In genomic region chr2:230823264-230823964, GRCh38 we compare ENCODE assay signal across 29 cellular contexts. TPM values are rescaled to one million over a fixed set of nuclear protein-coding genes. Genes with fewer than 3 reads are reported as not detected.
DNase-seq lines count a peak whose midpoint lies in the region; ATAC-seq, FAIRE-seq and TF ChIP-seq lines count a peak whose summit lies in the region.
"Had no signal": no experiment of that assay in that cellular context is flagged by ENCODE, and none has a peak within 500 bp of the region (broad histone marks: within the 10 kb centered on the region; RNA-seq: fewer than 3 reads in every experiment).

No MANE protein-coding gene starts in this region.

- intact Hi-C loops in MCF 10A (cut with micrococcal nuclease), result no loop called here
- intact Hi-C loops in breast epithelium (cut with DNase I; ENCODE audit: low total_unique reads), result no loop called here
- intact Hi-C loops in HepG2 (cut with micrococcal nuclease; ENCODE audit: unreplicated experiment), result no loop called here

- H3K27me3 Mint-ChIP-seq in MCF 10A (ENCODE audit: insufficient read depth, unreplicated experiment) (no peaks in the 10 kb centered on the region), mesothelial cell of epicardium (ENCODE audit: low read depth) (peaks cover 8% of the 10 kb centered on the region)
- peaks cover 38% of the 10 kb centered on the region for H3K27me3 Mint-ChIP-seq in stimulated activated naive CD8-positive, alpha-beta T cell treated with anti-CD3 and anti-CD28 coated beads, Interleukin-15, amount 100 ng/mL, for 72 hours

- no peak for FAIRE-seq in HepG2 (lab: Jason Lieb, UNC)
- FAIRE-seq: D721Med, GM18507, H54 had no signal

- no peaks in the 10 kb centered on the region for H4K20me1 ChIP-seq in HepG2 (ENCODE audit: insufficient read depth, low read length)

- H3K27ac ChIP-seq in breast epithelium, result no peak overlapping the region
- no peak overlapping the region for H3K27ac ChIP-seq in HepG2 (ENCODE audit: extremely low read length, insufficient read depth, low read length)
- H3K27ac ChIP-seq: 22Rv1, epithelial cell of prostate, testis had no signal

- no peak for TF ChIP-seq RAD21 in HepG2 (CRISPR knock-in tag; IDR thresholded peaks at IDR 0.05)

- WGBS in HepG2 (ENCODE audit: low lambda C conversion rate), result 56% methylated on average over 10 of the region's 10 CpGs

- CTCF ChIA-PET in MCF 10A (lab: Yijun Ruan, JAX), result interaction anchor here (0.6 to 5.0 kb wide), 24 partner anchors 11 to 664 kb away, joined by 3 to 76 read pairs (median 4); no protein-coding TSS in a partner anchor
- CTCF ChIA-PET in HepG2 (lab: Yijun Ruan, JAX; ENCODE audit: low intra/inter-chr PET ratio, low total read pairs), result interaction anchor here (1.7 to 3.0 kb wide), 2 partner anchors 26 to 164 kb away, joined by 15 to 25 read pairs; no protein-coding TSS in a partner anchor

- peaks cover 7% of the 10 kb centered on the region for H3K9me3 Mint-ChIP-seq in MCF 10A (ENCODE audit: unreplicated experiment)
- H3K9me3 Mint-ChIP-seq in stimulated activated naive CD8-positive, alpha-beta T cell treated with anti-CD3 and anti-CD28 coated beads, Interleukin-15, amount 100 ng/mL, for 72 hours, result no peaks in the 10 kb centered on the region
- no peaks in the 10 kb centered on the region for H3K9me3 Mint-ChIP-seq in mesothelial cell of epicardium
- H3K9me3 Mint-ChIP-seq: activated B cell treated with CpG ODN at 0.5 μM for 24 hours; activated naive CD4-positive, alpha-beta T cell treated with anti-CD3 and anti-CD28 coated beads, Interleukin-2, amount 50 U/mL, for 72 hours; nephron had no signal

- H3K4me1 ChIP-seq in breast epithelium (no peaks in the 10 kb centered on the region), HepG2 (ENCODE audit: insufficient read depth, low read length) (no peaks in the 10 kb centered on the region)
- H3K4me1 ChIP-seq: testis had no signal

- TF ChIP-seq CTCF in MCF 10A (IDR thresholded peaks at IDR 0.05; ENCODE audit: unreplicated experiment), result no peak
- no peak for TF ChIP-seq CTCF in breast epithelium (IDR thresholded peaks at IDR 0.05)
- no peak for TF ChIP-seq CTCF in HepG2 (CRISPR knock-in tag; IDR thresholded peaks at IDR 0.05)
- no peak for TF ChIP-seq CTCF in mesothelial cell of epicardium (IDR thresholded peaks at IDR 0.05; ENCODE audit: unreplicated experiment)

- H3K4me1 Mint-ChIP-seq in MCF 10A (ENCODE audit: insufficient read depth, unreplicated experiment) (peaks cover 5% of the 10 kb centered on the region), mesothelial cell of epicardium (peaks cover 2% of the 10 kb centered on the region)
- H3K4me1 Mint-ChIP-seq in stimulated activated naive CD8-positive, alpha-beta T cell treated with anti-CD3 and anti-CD28 coated beads, Interleukin-15, amount 100 ng/mL, for 72 hours, result peaks cover 26% of the 10 kb centered on the region

- H3K4me3 Mint-ChIP-seq in MCF 10A (ENCODE audit: unreplicated experiment) (no peak overlapping the region), mesothelial cell of epicardium (no peak overlapping the region)
- H3K4me3 Mint-ChIP-seq in stimulated activated naive CD8-positive, alpha-beta T cell treated with anti-CD3 and anti-CD28 coated beads, Interleukin-15, amount 100 ng/mL, for 72 hours, result no peak overlapping the region
- H3K4me3 Mint-ChIP-seq: nephron had no signal

- TF ChIP-seq EP300 in HepG2 (IDR thresholded peaks at IDR 0.05; ENCODE audit: low read depth in 2 of 2, low read length in 2 of 2) (no peak), HepG2 (CRISPR knock-in tag; IDR thresholded peaks at IDR 0.05; ENCODE audit: borderline replicate concordance) (no peak)

- TF ChIP-seq POLR2A in breast epithelium (IDR thresholded peaks at IDR 0.05) (no peak), HepG2 (IDR thresholded peaks at IDR 0.05; ENCODE audit: insufficient read depth in 1 of 2, low read depth in 2 of 2, low read length in 2 of 2) (no peak)

- H3K36me3 ChIP-seq in breast epithelium (no peaks in the 10 kb centered on the region), HepG2 (replicated peaks in 1 of 2; ENCODE audit: control insufficient read depth in 1 of 2, insufficient read depth in 2 of 2, low read length in 2 of 2) (peaks cover 6 to 7% of the 10 kb centered on the region in 2 experiments; a peak in 4 of 5 replicates)

- H3K9me3 ChIP-seq in breast epithelium (no peaks in the 10 kb centered on the region), HepG2 (ENCODE audit: low read length) (no peaks in the 10 kb centered on the region)
- H3K9me3 ChIP-seq: mucosa of descending colon, testis had no signal

- H3K79me2 ChIP-seq in HepG2 (ENCODE audit: insufficient read depth, low read length), result no peaks in the 10 kb centered on the region

- H3K9ac ChIP-seq in HepG2 (ENCODE audit: insufficient read depth, low read depth, low read length), result no peak overlapping the region

- no peak overlapping the region for H2AFZ ChIP-seq in HepG2 (ENCODE audit: low read length)

- ATAC-seq in HepG2, result peak; percentile 12
- ATAC-seq in stimulated activated naive CD8-positive, alpha-beta T cell treated with anti-CD3 and anti-CD28 coated beads, Interleukin-15, amount 100 ng/mL, for 72 hours, result no peak
- ATAC-seq: activated naive CD4-positive, alpha-beta T cell treated with anti-CD3 and anti-CD28 coated beads, Interleukin-2, amount 50 U/mL, for 72 hours; mucosa of descending colon; stimulated activated naive CD8-positive, alpha-beta T cell treated with anti-CD3 and anti-CD28 coated beads, Interleukin-15, Interleukin-2, amounts not matched to agents 100 U/mL and 50 U/mL, for 24 hours had no signal

- in situ Hi-C loops in HepG2 (cut with HindIII; ENCODE audit: extremely low pct_ligation_motif_present, low pct_unique_long_range_greater_than_20kb), result loop anchor here (5.0 to 25.0 kb wide), 2 partner anchors 164 to 811 kb away; no protein-coding TSS in a partner anchor

- H3K4me3 ChIP-seq in breast epithelium (no peak overlapping the region), HepG2 (replicated peaks in 1 of 3; ENCODE audit: insufficient read depth in 1 of 3, low read depth in 2 of 3, low read length in 3 of 3) (no peak overlapping the region)
- H3K4me3 ChIP-seq: lung, mucosa of descending colon, testis had no signal

- no peak overlapping the region for H3K4me2 ChIP-seq in HepG2 (ENCODE audit: low read depth, low read length)

- no peak overlapping the region for H3K27ac Mint-ChIP-seq in MCF 10A (ENCODE audit: low read depth, unreplicated experiment)
- H3K27ac Mint-ChIP-seq in stimulated activated naive CD8-positive, alpha-beta T cell treated with anti-CD3 and anti-CD28 coated beads, Interleukin-15, amount 100 ng/mL, for 72 hours, result peak overlapping the region in 1 of 2 donors; percentile 61
- H3K27ac Mint-ChIP-seq in mesothelial cell of epicardium, result no peak overlapping the region
- H3K27ac Mint-ChIP-seq: nephron had no signal

- H3K27me3 ChIP-seq in breast epithelium, result peaks cover 0 to 14% of the 10 kb centered on the region in 2 donors
- peaks cover 0 to 21% of the 10 kb centered on the region in 2 experiments; a peak in 4 of 5 replicates for H3K27me3 ChIP-seq in HepG2 (ENCODE audit: control insufficient read depth in 1 of 2, insufficient read depth in 2 of 2, low read length in 2 of 2)
- H3K27me3 ChIP-seq: testis had no signal

- peak; percentile 17 for DNase-seq in DMS53 (lab: John Stamatoyannopoulos, UW)
- no peak for DNase-seq in DMS53 treated with DMSO at 0.1 percent for 48 hours (lab: John Stamatoyannopoulos, UW; ENCODE audit: unreplicated experiment)
- DNase-seq in MCF 10A (ENCODE audit: unreplicated experiment), result peak; percentile 13
- DNase-seq in breast epithelium (ENCODE audit: low spot score in 2 of 2), result no peak
- DNase-seq in HepG2 (ENCODE audit: low spot score), result no peak
- DNase-seq in dedifferentiated amniotic fluid mesenchymal stem cell (ENCODE audit: extremely low spot score), result no peak
- DNase-seq in stimulated activated naive CD8-positive, alpha-beta T cell treated with anti-CD3 and anti-CD28 coated beads, Interleukin-15, amount 100 ng/mL, for 72 hours, result no peak
- DNase-seq in mesothelial cell of epicardium (ENCODE audit: low spot score in 2 of 2, unreplicated experiment in 2 of 2), result no peak
- DNase-seq: activated B cell treated with CpG ODN at 0.5 μM for 24 hours; activated CD4-positive, alpha-beta T cell treated with anti-CD3 and anti-CD28 coated beads, Interleukin-2, amount 50 U/mL, for 4 hours; effector CD4-positive, alpha-beta T cell; hippocampal formation; Kasumi-1; mucosa of descending colon; NCI-H146; NCI-H2107; NCI-H446; NCI-H748 treated with DMSO at 0.1 percent for 48 hours; stimulated activated CD4-positive, alpha-beta T cell treated with anti-CD3 and anti-CD28 coated beads, Interleukin-1b, Interleukin-23, amount 100 ng/mL, for 48 hours; stimulated activated naive CD8-positive, alpha-beta T cell treated with anti-CD3 and anti-CD28 coated beads, Interleukin-15, Interleukin-2, amounts not matched to agents 100 U/mL and 50 U/mL, for 24 hours; testis had no signal

- H3K36me3 Mint-ChIP-seq in MCF 10A (ENCODE audit: insufficient read depth, unreplicated experiment) (peaks cover 24% of the 10 kb centered on the region), mesothelial cell of epicardium (peaks cover 6% of the 10 kb centered on the region)

- POLR2A ChIA-PET in MCF 10A (lab: Yijun Ruan, JAX) (interaction anchor here (0.6 to 1.2 kb wide), 5 partner anchors 13 to 362 kb away, joined by 3 to 5 read pairs (median 3); no protein-coding TSS in a partner anchor), HepG2 (lab: Yijun Ruan, JAX) (no interaction called here)

- BruUV-seq in MCF 10A (replicated peaks; lab: Mats Ljungman, UMichigan), result no TSS peak
- no TSS peak for BruUV-seq in HepG2 (replicated peaks; lab: Mats Ljungman, UMichigan)

RNA-seq across cellular contexts. Expression of gene ITM2C, which starts 41.3 kb away (rescaled TPM):
- total RNA-seq in MCF 10A (2022) (20.4 and 21.9 TPM in 2 replicates), breast epithelium (10 to 100 TPM; 24.5 to 46.2 (median 36.3) TPM), HepG2 (2016; rRNA removed; fragmentation: Illumina TruSeq; extraction: Trizol) (40.7 and 70.5 TPM in 2 replicates), mesothelial cell of epicardium (269 to 275 TPM (median 270 TPM) in 3 replicates)
- 13.6 and 14.1 TPM in 2 replicates for total RNA-seq in HepG2 (2016; cell fraction: cytosol; rRNA removed; fragmentation: Illumina TruSeq; extraction: Trizol; ENCODE audit: low read depth)
- total RNA-seq in HepG2 (2016; cell fraction: insoluble cytoplasmic fraction; rRNA removed; fragmentation: Illumina TruSeq; extraction: Trizol), result 40.7 and 74.0 TPM in 2 replicates
- 30.7 and 33.5 TPM in 2 replicates for total RNA-seq in HepG2 (2016; cell fraction: membrane; rRNA removed; fragmentation: Illumina TruSeq; extraction: Trizol)
- total RNA-seq in HepG2 (2016; cell fraction: nucleus; rRNA removed; fragmentation: Illumina TruSeq; extraction: Trizol), result 49.2 and 56.2 TPM in 2 replicates
- 270 and 321 TPM in 2 replicates for polyA plus RNA-seq in HepG2 (2011; rRNA removed)
- 356 TPM in 2 replicates for polyA plus RNA-seq in HepG2 (2011; cell fraction: cytosol; rRNA removed)
- polyA plus RNA-seq in HepG2 (2011; cell fraction: nucleus; rRNA removed), result 111 and 119 TPM in 2 replicates
- 124 and 196 TPM in 2 replicates for polyA plus RNA-seq in HepG2 (2012)
- 18.9 and 24.2 TPM in 2 replicates for polyA plus RNA-seq in HepG2 (2016; cell fraction: cytosol; fragmentation: Illumina TruSeq; extraction: Trizol; ENCODE audit: low read depth)
- polyA plus RNA-seq in HepG2 (2016; cell fraction: insoluble cytoplasmic fraction; fragmentation: Illumina TruSeq; extraction: Trizol; ENCODE audit: low read depth), result 53.1 and 56.4 TPM in 2 replicates
- 32.9 and 35.3 TPM in 2 replicates for polyA plus RNA-seq in HepG2 (2016; cell fraction: membrane; fragmentation: Illumina TruSeq; extraction: Trizol; ENCODE audit: low read depth)
- 111 and 121 TPM in 2 replicates for polyA plus RNA-seq in HepG2 (2016; cell fraction: nucleus; fragmentation: Illumina TruSeq; extraction: Trizol; ENCODE audit: insufficient read depth, low read depth)
- 108 and 408 TPM in 2 replicates for polyA minus RNA-seq in HepG2 (2011; rRNA and poly(A)+ RNA removed; ENCODE audit: low replicate concordance)
- polyA minus RNA-seq in HepG2 (2011; cell fraction: cytosol; rRNA and poly(A)+ RNA removed), result 84.7 and 140 TPM in 2 replicates
- polyA minus RNA-seq in HepG2 (2011; cell fraction: nucleus; rRNA and poly(A)+ RNA removed), result 20.1 and 24.2 TPM in 2 replicates

Comparison
In these comparisons a context has a peak if more than half of its experiments do, and no peak if none do; other contexts are left out.
1. DNase-seq: peak in DMS53 (single experiment) and MCF 10A (single experiment); none in DMS53 treated with DMSO at 0.1 percent for 48 hours (single experiment), breast epithelium (0 of 2), HepG2 (single experiment), dedifferentiated amniotic fluid mesenchymal stem cell (single experiment), stimulated activated naive CD8-positive, alpha-beta T cell treated with anti-CD3 and anti-CD28 coated beads, Interleukin-15, amount 100 ng/mL, for 72 hours (0 of 2) and mesothelial cell of epicardium (0 of 2).